ENCODE assay signal across 1 cellular context in genomic region chr2:223751012-223751411, GRCh38.
A peak's percentile ranks its signal among the peaks of the same experiment; 100 is the strongest.
TF ChIP-seq lines count a peak whose summit lies in the region.

No MANE protein-coding gene starts in this region.

TF ChIP-seq in SK-N-SH treated with all-trans-retinoic acid at 6 μM for 48 hours, 23 proteins besides CTCF, POLR2A, EP300 and RAD21 (continued from another document):
- TF ChIP-seq PATZ1 (CRISPR knock-in tag; IDR thresholded peaks at IDR 0.05; ENCODE audit: borderline replicate concordance) (no peak), ISL1 (CRISPR knock-in tag; IDR thresholded peaks at IDR 0.05) (peak; percentile 28; the same call in 1 of the 2 replicates)
TF ChIP-seq in SK-N-SH treated with all-trans-retinoic acid at 6 μM for 48 hours: peak in this region for 1.
